29 cellular contexts compared by ENCODE assay signal in genomic region chr1:228064741-228065542, GRCh38. TPM values are rescaled to one million over a fixed set of nuclear protein-coding genes. Genes with fewer than 3 reads are reported as not detected.
DNase-seq lines count a peak whose midpoint lies in the region; ATAC-seq and TF ChIP-seq lines count a peak whose summit lies in the region.
"Had no signal": no experiment of that assay in that cellular context is flagged by ENCODE, and none has a peak within 500 bp of the region (broad histone marks: within the 10 kb centered on the region; RNA-seq: fewer than 3 reads in every experiment).

No MANE protein-coding gene starts in this region.

- H3K4me3 ChIP-seq in heart right ventricle (no peak overlapping the region), aorta (ENCODE audit: low read length in 2 of 2) (no peak overlapping the region)
- H3K4me3 ChIP-seq: BLaER1, HAP-1, K562, SK-N-MC had no signal

- H3K27ac ChIP-seq in heart right ventricle (no peak overlapping the region), aorta (ENCODE audit: low read depth in 1 of 2, low read length in 2 of 2) (no peak overlapping the region)
- H3K27ac ChIP-seq: BLaER1, SK-N-MC had no signal

- intact Hi-C loops in Right ventricle myocardium inferior (cut with DNase I): no loop called here
- intact Hi-C loops in heart right ventricle (cut with DNase I): no loop called here
- intact Hi-C loops in posterior vena cava (cut with DNase I): no loop called here
- intact Hi-C loops in aorta (cut with DNase I): no loop called here

- H3K27me3 ChIP-seq in heart right ventricle: peaks cover 38 to 75% (median 74%) of the 10 kb centered on the region in 7 donors
- H3K27me3 ChIP-seq in aorta (ENCODE audit: control insufficient read depth in 1 of 2, insufficient read depth in 2 of 2, low read length in 1 of 2): no peaks in the 10 kb centered on the region

- no peaks in the 10 kb centered on the region for H3K9me3 ChIP-seq in heart right ventricle
- H3K9me3 ChIP-seq in aorta (ENCODE audit: control insufficient read depth, low read length): no peaks in the 10 kb centered on the region
- H3K9me3 ChIP-seq: BLaER1, Caco-2, HAP-1 had no signal

- TF ChIP-seq CTCF in heart right ventricle (IDR thresholded peaks at IDR 0.05): no peak

- ATAC-seq in Right ventricle myocardium inferior: no peak
- no peak for ATAC-seq in heart right ventricle
- ATAC-seq in aorta (ENCODE audit: low FRiP score): no peak
- ATAC-seq in HG03097 (IDR thresholded peaks at IDR 0.05; ENCODE audit: low FRiP score, unreplicated experiment): no peak
- ATAC-seq in HG02938 (IDR thresholded peaks at IDR 0.05; ENCODE audit: unreplicated experiment): no peak
- ATAC-seq: HepG2, K562 had no signal

- DNase-seq in Right ventricle myocardium inferior (ENCODE audit: missing footprints) (peak; percentile 50), heart right ventricle (no peak), islet precursor cell (peak; percentile 48), posterior vena cava (ENCODE audit: low spot score) (peak; percentile 78), aorta (peak; percentile 20 to 51), T-helper 2 cell (no peak)
- DNase-seq: Caco-2, GDM1, GOT3, Kasumi-1, NCI-H1092 treated with DMSO at 0.1 percent for 48 hours, NCI-H1436, NCI-H187, NCI-H2081 treated with DMSO at 0.1 percent for 48 hours, NCI-H2171, NCI-H226, NCI-H510A, NCI-H69, SIG-M5 had no signal

- 71 to 73% methylated on average over 15 of the region's 15 CpGs for WGBS in heart right ventricle, 2 donors
- WGBS in aorta, 2 donors: 70 to 74% methylated on average over 15 of the region's 15 CpGs

- H3K4me1 ChIP-seq in heart right ventricle: peaks cover 0 to 11% (median 11%) of the 10 kb centered on the region in 9 donors
- H3K4me1 ChIP-seq in aorta (ENCODE audit: control insufficient read depth in 1 of 2, insufficient read depth in 2 of 2, low read length in 2 of 2): no peaks in the 10 kb centered on the region
- H3K4me1 ChIP-seq: BLaER1, Caco-2, HAP-1 had no signal

- no peaks in the 10 kb centered on the region for H3K36me3 ChIP-seq in heart right ventricle
- H3K36me3 ChIP-seq in aorta (ENCODE audit: control insufficient read depth in 1 of 2, insufficient read depth in 2 of 2, low read length in 1 of 2): no peaks in the 10 kb centered on the region
- H3K36me3 ChIP-seq: BLaER1, HAP-1 had no signal

RNA-seq across cellular contexts. Expression of gene ARF1, which starts 17.6 kb away (rescaled TPM):
- total RNA-seq in Right ventricle myocardium inferior: 281 TPM
- 100 to 1,000 TPM; 262 to 372 (median 338) TPM for total RNA-seq in heart right ventricle
- polyA plus RNA-seq in heart right ventricle: 100 to 1,000 TPM; 204 to 498 TPM
- 100 to 1,000 TPM; 300 to 342 TPM for total RNA-seq in posterior vena cava
- 100 to 1,000 TPM; 291 to 356 TPM for total RNA-seq in aorta
- polyA plus RNA-seq in aorta: 100 to 1,000 TPM; 232 to 349 TPM

RNA-seq across cellular contexts. Expression of gene C1orf35, which starts 38.2 kb away (rescaled TPM):
- 6.0 TPM for total RNA-seq in Right ventricle myocardium inferior
- 10 to 100 TPM in 1 of 10 donors, 1 to 10 TPM in 9; 5.6 to 10.6 (median 6.3) TPM for total RNA-seq in heart right ventricle
- polyA plus RNA-seq in heart right ventricle: 10 to 100 TPM; 11.3 to 15.7 TPM
- 1 to 10 TPM; 7.8 to 8.0 TPM for total RNA-seq in posterior vena cava
- 10 to 100 TPM in 1 of 2 donors, 1 to 10 TPM in 1; 7.9 to 11.4 TPM for total RNA-seq in aorta
- polyA plus RNA-seq in aorta: 10 to 100 TPM in 1 of 2 donors, 1 to 10 TPM in 1; 3.6 to 36.2 TPM

RNA-seq across cellular contexts. Expression of gene MRPL55, which starts 44.2 kb away (rescaled TPM):
- total RNA-seq in Right ventricle myocardium inferior (57.0 TPM), heart right ventricle (10 to 100 TPM; 38.0 to 65.2 (median 46.3) TPM), posterior vena cava (10 to 100 TPM; 30.0 to 30.9 TPM), aorta (10 to 100 TPM; 27.4 to 35.4 TPM)
- polyA plus RNA-seq in heart right ventricle (100 to 1,000 TPM; 113 to 174 TPM), aorta (100 to 1,000 TPM in 1 of 2 donors, 10 to 100 TPM in 1; 41.8 to 152 TPM)

RNA-seq across cellular contexts. Expression of gene WNT3A, which starts 58.1 kb away (rescaled TPM):
- not detected for total RNA-seq in Right ventricle myocardium inferior
- not detected for total RNA-seq in heart right ventricle
- polyA plus RNA-seq in heart right ventricle: not detected
- total RNA-seq in posterior vena cava: not detected
- total RNA-seq in aorta: not detected
- not detected for polyA plus RNA-seq in aorta
- total RNA-seq: HepG2, HT1080, K562, M059J had no signal
- polyA plus RNA-seq: AG04450, HepG2, K562 had no signal

Comparison
In these comparisons a context has a peak if more than half of its experiments do, and no peak if none do; other contexts are left out.
1. DNase-seq: peak in Right ventricle myocardium inferior (single experiment), islet precursor cell (single experiment), posterior vena cava (single experiment) and aorta (2 of 2); none in heart right ventricle (0 of 2) and T-helper 2 cell (0 of 5).